27 cellular contexts compared by ENCODE assay signal in the genomic region with DNA sequence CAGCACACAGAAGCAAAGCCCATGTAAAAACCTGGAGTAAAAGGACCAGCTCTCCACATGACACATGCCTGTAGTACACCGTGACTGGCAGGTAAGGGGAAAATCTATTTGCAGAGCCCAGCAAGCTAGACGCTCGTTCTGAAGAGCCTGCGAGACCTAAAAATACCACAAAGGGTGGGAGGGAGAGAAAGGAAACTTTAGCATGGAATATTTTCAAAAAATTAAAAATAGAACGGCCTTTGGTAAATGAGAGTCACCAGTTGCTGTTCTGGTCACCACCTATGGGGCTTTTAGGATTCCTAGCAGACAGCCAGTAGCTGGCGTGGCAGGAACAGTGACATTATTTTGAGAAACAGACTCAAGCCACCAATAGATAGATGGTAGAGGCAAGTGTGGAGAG.
"Had no signal": no experiment of that assay in that cellular context is flagged by ENCODE, and none has a peak within 500 bp of the region (broad histone marks: within the 10 kb centered on the region; RNA-seq: fewer than 3 reads in every experiment).

No MANE protein-coding gene starts in this region.

- H3K36me3 Mint-ChIP-seq: activated CD4-positive, alpha-beta memory T cell treated with anti-CD3 and anti-CD28 coated beads for 36 hours; mesothelial cell of epicardium; neural progenitor cell; type B pancreatic cell had no signal

- H3K4me1 Mint-ChIP-seq: activated CD4-positive, alpha-beta T cell treated with anti-CD3 and anti-CD28 coated beads, Interleukin-2, amount 10 ng/mL, durations not matched to agents 24 days and 14 days; activated T-helper 17 cell treated with anti-CD3 and anti-CD28 coated beads, Interleukin-2, amount 50 U/mL, for 72 hours; mesothelial cell of epicardium; T-helper 17 cell had no signal

- H3K27ac Mint-ChIP-seq: activated CD4-positive, alpha-beta memory T cell treated with anti-CD3 and anti-CD28 coated beads for 36 hours; activated CD4-positive, alpha-beta T cell treated with anti-CD3 and anti-CD28 coated beads, Interleukin-2, amount 10 ng/mL, durations not matched to agents 24 days and 14 days; activated T-helper 17 cell treated with anti-CD3 and anti-CD28 coated beads, Interleukin-2, amount 50 U/mL, for 72 hours; effector memory CD8-positive, alpha-beta T cell; mesothelial cell of epicardium; neural progenitor cell; T-helper 17 cell; type B pancreatic cell had no signal

- H3K9me3 Mint-ChIP-seq: activated CD4-positive, alpha-beta memory T cell treated with anti-CD3 and anti-CD28 coated beads for 36 hours; activated T-cell treated with anti-CD3 and anti-CD28 coated beads, Interleukin-2, amount 50 U/mL, for 4 hours; activated T-helper 17 cell treated with anti-CD3 and anti-CD28 coated beads, Interleukin-2, amount 50 U/mL, for 72 hours; effector memory CD8-positive, alpha-beta T cell; type B pancreatic cell had no signal

- DNase-seq: activated CD4-positive, alpha-beta memory T cell treated with anti-CD3 and anti-CD28 coated beads for 36 hours; activated CD4-positive, alpha-beta T cell treated with anti-CD3 and anti-CD28 coated beads, Interleukin-2, amount 10 ng/mL, durations not matched to agents 24 days and 14 days; activated CD4-positive, CD25-positive, alpha-beta regulatory T cell treated with anti-CD3 and anti-CD28 coated beads, Interleukin-2, amount 50 U/mL, for 72 hours; activated gamma-delta T cell treated with Interleukin-2 at 50 U/mL for 16 hours; activated naive CD4-positive, alpha-beta T cell treated with anti-CD3 and anti-CD28 coated beads, Interleukin-2, amount 50 U/mL, for 16 hours; activated T-cell treated with anti-CD3 and anti-CD28 coated beads, Interleukin-2, amount 50 U/mL, for 4 hours; amniotic stem cell; cortex of kidney; effector memory CD8-positive, alpha-beta T cell; foreskin fibroblast; islet precursor cell; mammary epithelial cell; naive thymus-derived CD8-positive, alpha-beta T cell; occipital lobe; right cardiac atrium; stimulated activated CD4-positive, alpha-beta T cell treated with anti-CD3 and anti-CD28 coated beads, Interleukin-2, amount 100 ng/mL, for 48 hours; stimulated activated naive CD4-positive, alpha-beta T cell treated with Interleukin-2 at 50 U/mL for 16 hours; T-helper 17 cell; T1000 had no signal

- ATAC-seq: activated T-cell treated with anti-CD3 and anti-CD28 coated beads, Interleukin-2, amount 50 U/mL, for 4 hours; activated T-helper 17 cell treated with anti-CD3 and anti-CD28 coated beads, Interleukin-2, amount 50 U/mL, for 72 hours; effector memory CD8-positive, alpha-beta T cell; naive thymus-derived CD8-positive, alpha-beta T cell; SK-N-SH treated with all-trans-retinoic acid at 6 μM for 48 hours; T-helper 17 cell had no signal

- FAIRE-seq: bronchial epithelial cell had no signal

- H3K9me3 ChIP-seq: vagina had no signal

- H3K4me2 ChIP-seq: neural progenitor cell had no signal

- H2AFZ ChIP-seq: neural progenitor cell, parathyroid adenoma had no signal

- H3K27ac ChIP-seq: neural progenitor cell, parathyroid adenoma, vagina had no signal

- H3K27me3 ChIP-seq: neural progenitor cell, vagina had no signal

- H3K4me1 ChIP-seq: neural progenitor cell, parathyroid adenoma, vagina had no signal

- H3K36me3 ChIP-seq: neural progenitor cell, vagina had no signal

- H3K27me3 Mint-ChIP-seq: activated CD4-positive, alpha-beta memory T cell treated with anti-CD3 and anti-CD28 coated beads for 36 hours; activated CD4-positive, alpha-beta T cell treated with anti-CD3 and anti-CD28 coated beads, Interleukin-2, amount 10 ng/mL, durations not matched to agents 24 days and 14 days; activated T-helper 17 cell treated with anti-CD3 and anti-CD28 coated beads, Interleukin-2, amount 50 U/mL, for 72 hours; effector memory CD8-positive, alpha-beta T cell; naive thymus-derived CD8-positive, alpha-beta T cell; T-helper 17 cell; type B pancreatic cell had no signal

- H3K9ac ChIP-seq: neural progenitor cell, parathyroid adenoma had no signal

- H3K4me3 ChIP-seq: neural progenitor cell, vagina had no signal

- H3K4me3 Mint-ChIP-seq: activated CD4-positive, alpha-beta memory T cell treated with anti-CD3 and anti-CD28 coated beads for 36 hours; activated CD4-positive, alpha-beta T cell treated with anti-CD3 and anti-CD28 coated beads, Interleukin-2, amount 10 ng/mL, durations not matched to agents 24 days and 14 days; activated T-cell treated with anti-CD3 and anti-CD28 coated beads, Interleukin-2, amount 50 U/mL, for 4 hours; activated T-helper 17 cell treated with anti-CD3 and anti-CD28 coated beads, Interleukin-2, amount 50 U/mL, for 72 hours; effector memory CD8-positive, alpha-beta T cell; mesothelial cell of epicardium; naive thymus-derived CD8-positive, alpha-beta T cell; neural progenitor cell; T-helper 17 cell; type B pancreatic cell had no signal

- H3K79me2 ChIP-seq: parathyroid adenoma had no signal
